In genomic region chr11:115396533-115396932, GRCh38 we compare ENCODE assay signal across 20 cellular contexts.
"Had no signal": no experiment of that assay in that cellular context is flagged by ENCODE, and none has a peak within 500 bp of the region (broad histone marks: within the 10 kb centered on the region; RNA-seq: fewer than 3 reads in every experiment).

No MANE protein-coding gene starts in this region.

- H3K4me3 Mint-ChIP-seq: memory B cell; mesothelial cell of epicardium; natural killer cell; neural progenitor cell; stimulated activated naive B cell treated with anti-CD40 and anti-IgM and Interleukin-4, amounts not matched to agents 10 μg/mL and 1 μg/mL and 100 μg/mL, for 72 hours; stimulated activated naive CD8-positive, alpha-beta T cell treated with anti-CD3 and anti-CD28 coated beads, Interleukin-15, amount 100 ng/mL, for 72 hours had no signal

- DNase-seq: effector CD8-positive, alpha-beta T cell; foreskin melanocyte; heart right ventricle; hypothalamus; kidney glomerular epithelial cell; left lung; lower lobe of right lung; natural killer cell; nucleus accumbens; ovary; sigmoid colon; stimulated activated CD4-positive, alpha-beta T cell treated with anti-CD3 and anti-CD28 coated beads, Interleukin-2, amount 100 ng/mL, for 24 hours; stimulated activated CD4-positive, alpha-beta T cell treated with anti-CD3 and anti-CD28 coated beads, Interleukin-4, amount 100 ng/mL, for 4 hours; stimulated activated naive B cell treated with anti-CD40 and anti-IgM and Interleukin-4, amounts not matched to agents 10 μg/mL and 1 μg/mL and 100 μg/mL, for 72 hours; stimulated activated naive CD8-positive, alpha-beta T cell treated with anti-CD3 and anti-CD28 coated beads, Interleukin-15, amount 100 ng/mL, for 72 hours; substantia nigra; transverse colon had no signal

- H3K36me3 Mint-ChIP-seq: memory B cell; natural killer cell; stimulated activated naive B cell treated with anti-CD40 and anti-IgM and Interleukin-4, amounts not matched to agents 10 μg/mL and 1 μg/mL and 100 μg/mL, for 72 hours had no signal

- H3K27ac Mint-ChIP-seq: memory B cell; mesothelial cell of epicardium; natural killer cell; neural progenitor cell; stimulated activated naive B cell treated with anti-CD40 and anti-IgM and Interleukin-4, amounts not matched to agents 10 μg/mL and 1 μg/mL and 100 μg/mL, for 72 hours; stimulated activated naive CD8-positive, alpha-beta T cell treated with anti-CD3 and anti-CD28 coated beads, Interleukin-15, amount 100 ng/mL, for 72 hours had no signal

- H3K4me1 Mint-ChIP-seq: memory B cell; natural killer cell; stimulated activated naive B cell treated with anti-CD40 and anti-IgM and Interleukin-4, amounts not matched to agents 10 μg/mL and 1 μg/mL and 100 μg/mL, for 72 hours; stimulated activated naive CD8-positive, alpha-beta T cell treated with anti-CD3 and anti-CD28 coated beads, Interleukin-15, amount 100 ng/mL, for 72 hours had no signal

- ATAC-seq: left lung; lower lobe of right lung; natural killer cell; stimulated activated naive B cell treated with anti-CD40 and anti-IgM and Interleukin-4, amounts not matched to agents 10 μg/mL and 1 μg/mL and 100 μg/mL, for 72 hours; stimulated activated naive CD8-positive, alpha-beta T cell treated with anti-CD3 and anti-CD28 coated beads, Interleukin-15, amount 100 ng/mL, for 72 hours had no signal

- H3K9me3 Mint-ChIP-seq: memory B cell; mesothelial cell of epicardium; neural progenitor cell; stimulated activated naive CD8-positive, alpha-beta T cell treated with anti-CD3 and anti-CD28 coated beads, Interleukin-15, amount 100 ng/mL, for 72 hours had no signal
